10 cellular contexts compared by ENCODE assay signal in genomic region chr3:149702691-149703426, GRCh38. TPM values are rescaled to one million over a fixed set of nuclear protein-coding genes. Genes with fewer than 3 reads are reported as not detected.
A peak's percentile ranks its signal among the peaks of the same experiment; 100 is the strongest.
DNase-seq lines count a peak whose midpoint lies in the region; ATAC-seq, FAIRE-seq and TF ChIP-seq lines count a peak whose summit lies in the region.
"Had no signal": no experiment of that assay in that cellular context is flagged by ENCODE, and none has a peak within 500 bp of the region (broad histone marks: within the 10 kb centered on the region; RNA-seq: fewer than 3 reads in every experiment).

No MANE protein-coding gene starts in this region.

- TF ChIP-seq CTCF in Panc1 (IDR thresholded peaks at IDR 0.05) (no peak), esophagus muscularis mucosa (IDR thresholded peaks at IDR 0.05) (no peak), sigmoid colon (IDR thresholded peaks at IDR 0.05) (no peak), GM13977 (IDR thresholded peaks at IDR 0.05; ENCODE audit: extremely low read depth, insufficient read depth, missing control alignments) (no peak)

- H3K4me1 ChIP-seq in Panc1 (ENCODE audit: control insufficient read depth, insufficient read depth, low read length) (peaks cover 12% of the 10 kb centered on the region), esophagus muscularis mucosa (peaks cover 0 to 7% (median 0%) of the 10 kb centered on the region in 4 donors), sigmoid colon (no peaks in the 10 kb centered on the region)

- H3K36me3 ChIP-seq in Panc1 (ENCODE audit: control insufficient read depth, insufficient read depth, low read length) (no peaks in the 10 kb centered on the region), esophagus muscularis mucosa (no peaks in the 10 kb centered on the region), sigmoid colon (no peaks in the 10 kb centered on the region)

- H3K9me3 ChIP-seq in Panc1 (ENCODE audit: control insufficient read depth, insufficient read depth, low read depth, low read length) (peaks cover 9% of the 10 kb centered on the region; the same call in 1 of the 2 replicates), esophagus muscularis mucosa (peaks cover 0 to 10% (median 8%) of the 10 kb centered on the region in 4 donors), sigmoid colon (peaks cover 0 to 9% (median 3%) of the 10 kb centered on the region in 4 donors)

- H3K27me3 ChIP-seq in Panc1 (ENCODE audit: control insufficient read depth, insufficient read depth, low read length): no peaks in the 10 kb centered on the region
- no peaks in the 10 kb centered on the region for H3K27me3 ChIP-seq in esophagus muscularis mucosa
- no peaks in the 10 kb centered on the region for H3K27me3 ChIP-seq in sigmoid colon

- intact Hi-C loops in Panc1 (cut with micrococcal nuclease; ENCODE audit: unreplicated experiment) (no loop called here), esophagus muscularis mucosa (cut with DNase I) (no loop called here), sigmoid colon (cut with DNase I) (no loop called here)

- TF ChIP-seq EP300 in esophagus muscularis mucosa (IDR thresholded peaks at IDR 0.05): no peak
- TF ChIP-seq EP300 in sigmoid colon (IDR thresholded peaks at IDR 0.05): no peak

- DNase-seq in Panc1 (ENCODE audit: low read depth, low spot score) (no peak), esophagus muscularis mucosa (ENCODE audit: extremely low spot score) (no peak), sigmoid colon (no peak), NCI-H1092 treated with DMSO at 0.1 percent for 48 hours (lab: John Stamatoyannopoulos, UW) (no peak), GM13977 (ENCODE audit: low spot score) (no peak), NCI-H2029 (lab: John Stamatoyannopoulos, UW) (no peak), urothelium cell line (ENCODE audit: low spot score) (no peak)
- DNase-seq: NCI-H1436 had no signal

- WGBS in esophagus muscularis mucosa: 64% methylated on average over 4 of the region's 4 CpGs
- 67 to 76% methylated on average over 4 of the region's 4 CpGs for WGBS in sigmoid colon, 2 donors

- POLR2A ChIA-PET in Panc1 (lab: Charles Lee): no interaction called here

- no peak for FAIRE-seq in urothelium cell line (lab: Jason Lieb, UNC)
- FAIRE-seq: GM12891 had no signal

- BruUV-seq in Panc1 (replicated peaks; lab: Mats Ljungman, UMichigan): no TSS peak

- H3K4me3 ChIP-seq in Panc1 (ENCODE audit: low read depth in 2 of 2, low read length in 2 of 2) (no peak overlapping the region), esophagus muscularis mucosa (no peak overlapping the region), sigmoid colon (no peak overlapping the region)

- ATAC-seq in GM18870 (IDR thresholded peaks at IDR 0.05; ENCODE audit: unreplicated experiment): peak; percentile 58
- ATAC-seq in Panc1: no peak

- H3K27ac ChIP-seq in Panc1 (ENCODE audit: low read length): peak overlapping the region; percentile 54; the same call in 1 of the 2 replicates
- peak overlapping the region; percentile 25 to 62 (median 46) for H3K27ac ChIP-seq in esophagus muscularis mucosa (replicated peaks in 1 of 4)
- H3K27ac ChIP-seq in sigmoid colon: peak overlapping the region; percentile 3 to 61 (median 31)

- in situ Hi-C loops in Panc1 (cut with HindIII; ENCODE audit: low pct_unique_long_range_greater_than_20kb, low sequenced_read_pairs) (no loop called here), GM13977 (cut with MboI; ENCODE audit: low pct_unique_long_range_greater_than_20kb, low sequenced_read_pairs, unreplicated experiment) (no loop called here)

- CTCF ChIA-PET in Panc1 (lab: Charles Lee): no interaction called here

- no peak for TF ChIP-seq POLR2A in esophagus muscularis mucosa (IDR thresholded peaks at IDR 0.05; ENCODE audit: low read depth)
- TF ChIP-seq POLR2A in sigmoid colon (IDR thresholded peaks at IDR 0.05): no peak

RNA-seq across cellular contexts. Expression of gene WWTR1, which starts 45.0 kb away (rescaled TPM):
- 298 TPM for total RNA-seq in Panc1 (2021; ENCODE audit: unreplicated experiment)
- polyA plus RNA-seq in Panc1 (2012; ENCODE audit: insufficient read length): 335 TPM
- total RNA-seq in esophagus muscularis mucosa: 100 to 1,000 TPM; 346 to 535 (median 463) TPM
- 100 to 1,000 TPM; 243 to 340 (median 317) TPM for total RNA-seq in sigmoid colon
- polyA plus RNA-seq in sigmoid colon: 10 to 100 TPM in 2 of 3 donors, 1 to 10 TPM in 1; 7.9 to 19.2 (median 15.2) TPM

RNA-seq across cellular contexts. Expression of gene COMMD2, which starts 49.4 kb away (rescaled TPM):
- total RNA-seq in Panc1 (2021; ENCODE audit: unreplicated experiment) (70.2 TPM), esophagus muscularis mucosa (10 to 100 TPM; 16.6 to 28.3 (median 20.9) TPM), sigmoid colon (10 to 100 TPM; 17.1 to 27.5 (median 22.6) TPM)
- 53.1 TPM for polyA plus RNA-seq in Panc1 (2012; ENCODE audit: insufficient read length)
- 10 to 100 TPM; 10.2 to 14.3 (median 12.1) TPM for polyA plus RNA-seq in sigmoid colon
